In genomic region chr5:321726-322251, GRCh38 we compare ENCODE assay signal across 8 cellular contexts. TPM values are rescaled to one million over a fixed set of nuclear protein-coding genes. Genes with fewer than 3 reads are reported as not detected.
A peak's percentile ranks its signal among the peaks of the same experiment; 100 is the strongest.
DNase-seq lines count a peak whose midpoint lies in the region; ATAC-seq, FAIRE-seq and TF ChIP-seq lines count a peak whose summit lies in the region.

No MANE protein-coding gene starts in this region.

- no peak for TF ChIP-seq CTCF in coronary artery (IDR thresholded peaks at IDR 0.05)

- ATAC-seq in activated CD4-positive, CD25-positive, alpha-beta regulatory T cell treated with anti-CD3 and anti-CD28 coated beads, Interleukin-2, amount 50 U/mL, for 24 hours: peak; percentile 6
- ATAC-seq in HG03095 (IDR thresholded peaks at IDR 0.05; ENCODE audit: unreplicated experiment) (peak; percentile 10), GM21423 (IDR thresholded peaks at IDR 0.05; ENCODE audit: unreplicated experiment) (no peak)

- H3K27ac ChIP-seq in coronary artery: no peak overlapping the region

- TF ChIP-seq POLR2A in GM12892 (IDR thresholded peaks at IDR 0.05; ENCODE audit: low read depth, low read length): no peak; the same call in 1 of the 2 replicates

- DNase-seq in activated CD4-positive, CD25-positive, alpha-beta regulatory T cell (lab: John Stamatoyannopoulos, UW): no peak
- no peak for DNase-seq in coronary artery (ENCODE audit: low spot score)
- no peak for DNase-seq in skeletal muscle cell (ENCODE audit: low read depth)
- DNase-seq in NCI-H146 (lab: John Stamatoyannopoulos, UW): no peak
- DNase-seq in GM12892 (ENCODE audit: insufficient read length): no peak

- FAIRE-seq in GM12892 (lab: Jason Lieb, UNC): no peak

- H3K4me3 ChIP-seq in coronary artery (peak overlapping the region; percentile 72), skeletal muscle cell (ENCODE audit: low read depth, low read length) (peak overlapping the region; percentile 73)

RNA-seq across cellular contexts. Expression of gene AHRR, which starts 0.3 kb away (rescaled TPM):
- 21.0 TPM for polyA plus RNA-seq in GM12892 (2012; ENCODE audit: missing spikeins)

RNA-seq across cellular contexts. Expression of gene PDCD6, which starts 50.3 kb away (rescaled TPM):
- 124 TPM for polyA plus RNA-seq in GM12892 (2012; ENCODE audit: missing spikeins)
